Comparison of ENCODE assay signal across 8 cellular contexts in the genomic region with DNA sequence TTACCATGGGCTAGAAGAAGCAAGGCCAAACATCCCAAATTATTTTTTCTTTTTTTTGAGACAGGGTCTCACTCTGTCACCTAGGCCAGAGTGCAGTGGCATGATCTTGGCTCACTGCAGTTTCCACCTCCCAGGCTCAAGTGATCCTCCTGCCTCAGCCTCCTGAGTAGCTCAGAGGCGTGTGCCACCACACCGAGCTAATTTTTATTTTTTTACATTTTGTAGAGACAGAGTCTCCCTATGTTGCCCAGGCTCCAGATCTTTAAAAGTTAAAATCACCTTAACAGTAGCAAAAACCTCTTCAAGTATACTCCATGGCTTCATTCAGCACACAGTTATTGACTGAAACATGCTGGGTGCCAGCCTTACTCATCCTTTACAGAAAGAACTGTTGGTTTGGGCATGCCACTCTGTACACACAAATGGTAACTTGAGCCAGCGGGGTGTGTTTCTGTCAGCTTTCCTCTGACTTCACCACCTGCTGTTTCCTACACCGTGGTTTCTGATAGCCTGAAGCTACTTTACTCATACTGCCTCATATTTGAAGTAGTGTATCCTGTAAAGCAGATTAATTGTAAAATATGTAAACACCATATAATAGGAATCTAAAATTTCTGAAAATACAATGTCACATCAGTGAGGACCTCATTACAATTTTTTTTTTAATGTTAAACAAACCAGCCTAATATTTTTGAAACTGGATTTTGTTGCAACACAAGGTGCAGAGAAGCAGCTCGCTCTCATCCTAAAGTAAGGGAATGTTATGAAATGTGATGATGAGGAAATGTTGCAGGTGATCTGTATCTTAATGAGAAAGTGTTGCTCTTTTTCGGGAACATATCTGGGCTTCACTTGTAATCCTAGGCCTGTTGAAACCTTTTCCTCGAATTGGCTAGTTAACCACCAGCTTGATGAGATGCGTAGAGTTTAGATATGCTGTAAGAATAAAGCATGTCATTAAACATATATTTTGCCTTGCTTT.
A peak's percentile ranks its signal among the peaks of the same experiment; 100 is the strongest.
DNase-seq lines count a peak whose midpoint lies in the region; ATAC-seq and TF ChIP-seq lines count a peak whose summit lies in the region.

No MANE protein-coding gene starts in this region.

- H3K27me3 ChIP-seq in osteoblast (ENCODE audit: insufficient read depth, low read length) = no peaks in the 10 kb centered on the region

- peaks cover 8% of the 10 kb centered on the region for H3K36me3 ChIP-seq in osteoblast (ENCODE audit: insufficient read depth, low read length)

- H3K36me3 Mint-ChIP-seq in brain = peaks cover 34% of the 10 kb centered on the region

- no peaks in the 10 kb centered on the region for H3K4me1 ChIP-seq in osteoblast (ENCODE audit: insufficient read depth, low read length)

- H3K4me3 Mint-ChIP-seq in brain = no peak overlapping the region

- no peaks in the 10 kb centered on the region for H3K9me3 Mint-ChIP-seq in brain

- TF ChIP-seq CTCF in brain (conservative IDR thresholded peaks at IDR 0.05) (no peak), osteoblast (IDR thresholded peaks at IDR 0.05; ENCODE audit: extremely low read depth, low read depth, low read length) (no peak)

- no peak overlapping the region for H3K4me3 ChIP-seq in osteoblast (ENCODE audit: insufficient read depth, low read length)

- H3K79me2 ChIP-seq in osteoblast (ENCODE audit: insufficient read depth, low read length) = no peaks in the 10 kb centered on the region

- no peaks in the 10 kb centered on the region for H4K20me1 ChIP-seq in osteoblast (ENCODE audit: insufficient read depth, low read length)

- H3K4me2 ChIP-seq in osteoblast (ENCODE audit: insufficient read depth, low read length) = no peak overlapping the region

- DNase-seq in ELR (ENCODE audit: low read depth) (peak; percentile 89), NCI-H2029 (lab: John Stamatoyannopoulos, UW) (peak; percentile 97), osteoblast (ENCODE audit: insufficient read length, low spot score, missing footprints) (peak; percentile 75), NCI-H82 (lab: John Stamatoyannopoulos, UW) (no peak)
- no peak for DNase-seq in stimulated activated CD8-positive, alpha-beta memory T cell treated with anti-CD3 and anti-CD28 coated beads, Interleukin-4, amount 100 ng/mL, for 48 hours

- peak overlapping the region in 4 of 5 experiments; percentile 36 to 65 (median 52) for H3K27ac Mint-ChIP-seq in brain

- no peak overlapping the region for H3K27ac ChIP-seq in osteoblast (ENCODE audit: low read depth, low read length)

- no peaks in the 10 kb centered on the region for H3K9me3 ChIP-seq in osteoblast (ENCODE audit: low read depth, low read length)

- no peaks in the 10 kb centered on the region for H3K27me3 Mint-ChIP-seq in brain

- H2AFZ ChIP-seq in osteoblast (ENCODE audit: low read length) = no peak overlapping the region

- peaks cover 31% of the 10 kb centered on the region for H3K4me1 Mint-ChIP-seq in brain

- ATAC-seq in GM19395 (IDR thresholded peaks at IDR 0.05; ENCODE audit: unreplicated experiment) (no peak), HG02623 (IDR thresholded peaks at IDR 0.05; ENCODE audit: unreplicated experiment) (no peak)

Comparison
In these comparisons a context has a peak if more than half of its experiments do, and no peak if none do; other contexts are left out.
1. DNase-seq: peak in ELR (single experiment), NCI-H2029 (single experiment) and osteoblast (single experiment); none in NCI-H82 (single experiment) and stimulated activated CD8-positive, alpha-beta memory T cell treated with anti-CD3 and anti-CD28 coated beads, Interleukin-4, amount 100 ng/mL, for 48 hours (single experiment).